In genomic region chr4:47639531-47639930, GRCh38 we compare ENCODE assay signal across 1 cellular context.
TF ChIP-seq lines count a peak whose summit lies in the region.

No MANE protein-coding gene starts in this region.

TF ChIP-seq in IMR-90, 13 proteins besides CTCF, POLR2A, EP300 and RAD21 (continued from another document):
- TF ChIP-seq USF2 (IDR thresholded peaks at IDR 0.05; ENCODE audit: low read depth, low read length) (peak; percentile 51; the same call in 1 of the 2 replicates), NFE2L2 (IDR thresholded peaks at IDR 0.05; ENCODE audit: low read depth, low read length) (no peak)
